In the genomic region with DNA sequence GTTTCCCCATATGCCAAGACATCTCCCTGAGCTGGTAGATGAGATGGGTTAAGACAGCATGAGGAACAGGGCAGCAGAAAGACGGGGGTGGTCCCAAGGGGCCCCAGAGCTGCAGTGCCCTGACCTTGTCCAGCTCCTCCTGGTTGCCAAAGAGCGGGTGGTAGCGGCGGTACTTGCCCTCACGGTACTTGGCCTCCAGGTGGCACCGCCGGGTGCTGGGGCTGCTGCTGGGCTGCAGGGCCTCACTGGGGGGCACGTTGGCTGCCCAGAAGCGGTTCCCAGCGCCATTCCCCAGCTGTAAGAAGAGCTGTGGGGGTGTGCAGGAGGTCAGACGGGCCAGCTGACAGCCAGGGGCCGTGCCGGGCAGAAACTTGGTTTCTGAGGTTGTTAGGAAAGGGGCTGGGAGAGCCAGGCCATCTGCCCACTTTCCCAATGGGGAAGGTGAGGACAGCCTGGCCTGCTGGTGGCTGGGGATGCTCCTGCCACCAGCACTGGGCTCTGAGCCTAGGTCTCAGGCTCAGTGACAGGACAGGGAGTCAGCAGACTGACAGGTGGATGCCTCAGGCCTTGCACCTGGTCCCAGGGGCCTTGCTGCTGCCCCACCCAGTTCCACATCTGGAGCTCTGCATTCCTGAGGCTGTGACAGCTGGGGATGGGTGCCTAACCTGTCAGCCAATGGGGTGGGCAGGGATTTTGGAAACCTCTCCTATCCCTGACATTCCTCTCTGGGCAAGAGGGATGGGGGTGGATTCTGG, we compare ENCODE assay signal across 11 cellular contexts. TPM values are rescaled to one million over a fixed set of nuclear protein-coding genes. Genes with fewer than 3 reads are reported as not detected.
DNase-seq lines count a peak whose midpoint lies in the region; ATAC-seq and TF ChIP-seq lines count a peak whose summit lies in the region.
"Had no signal": no experiment of that assay in that cellular context is flagged by ENCODE, and none has a peak within 500 bp of the region (broad histone marks: within the 10 kb centered on the region; RNA-seq: fewer than 3 reads in every experiment).

No MANE protein-coding gene starts in this region.

- DNase-seq in H7 (peak; percentile 71), ascending aorta (ENCODE audit: low spot score in 2 of 2) (no peak), right atrium auricular region (ENCODE audit: low spot score) (no peak), spleen (no peak), GDM1 (lab: John Stamatoyannopoulos, UW) (no peak), NCI-H510A treated with DMSO at 0.1 percent for 48 hours (lab: John Stamatoyannopoulos, UW) (no peak)
- DNase-seq: activated CD4-positive, CD25-positive, alpha-beta regulatory T cell treated with anti-CD3 and anti-CD28 coated beads, Interleukin-2, amount 50 U/mL, for 72 hours had no signal

- H3K4me3 ChIP-seq in H7 (ENCODE audit: insufficient read depth, low read depth, low read length) (no peak overlapping the region), ascending aorta (no peak overlapping the region), right atrium auricular region (no peak overlapping the region), spleen (no peak overlapping the region)
- H3K4me3 ChIP-seq: coronary artery, SJCRH30 had no signal

- H3K9me3 ChIP-seq in ascending aorta = no peaks in the 10 kb centered on the region
- no peaks in the 10 kb centered on the region for H3K9me3 ChIP-seq in right atrium auricular region
- no peaks in the 10 kb centered on the region for H3K9me3 ChIP-seq in spleen
- H3K9me3 ChIP-seq: SJCRH30 had no signal

- no peak for TF ChIP-seq POLR2A in spleen (IDR thresholded peaks at IDR 0.05)

- WGBS in spleen, 5 donors = 63 to 85% (median 81%) methylated on average over 4 to 13 of the region's 13 CpGs

- H3K27ac ChIP-seq in ascending aorta = peak overlapping the region; percentile 32 to 63
- H3K27ac ChIP-seq in right atrium auricular region = peak overlapping the region; percentile 19 to 62
- peak overlapping the region in 6 of 8 donors; percentile 7 to 69 (median 54) for H3K27ac ChIP-seq in spleen
- H3K27ac ChIP-seq: SJCRH30 had no signal

- ATAC-seq in HG02678 (IDR thresholded peaks at IDR 0.05; ENCODE audit: unreplicated experiment) (no peak), GM21515 (IDR thresholded peaks at IDR 0.05; ENCODE audit: unreplicated experiment) (no peak)

- intact Hi-C loops in ascending aorta (cut with DNase I) = no loop called here
- intact Hi-C loops in spleen (cut with DNase I; ENCODE audit: low total_unique reads) = no loop called here

- TF ChIP-seq CTCF in ascending aorta (IDR thresholded peaks at IDR 0.05) (peak in 1 of 3 experiments; percentile 3), right atrium auricular region (IDR thresholded peaks at IDR 0.05) (no peak), spleen (IDR thresholded peaks at IDR 0.05 in 8 of 11, conservative IDR thresholded peaks at IDR 0.05 in 3 of 11) (no peak)

- H3K27me3 ChIP-seq in H7 (ENCODE audit: control insufficient read depth, insufficient read depth, low read length) (no peaks in the 10 kb centered on the region), ascending aorta (no peaks in the 10 kb centered on the region), right atrium auricular region (no peaks in the 10 kb centered on the region), spleen (replicated peaks in 1 of 7) (no peaks in the 10 kb centered on the region)
- H3K27me3 ChIP-seq: SJCRH30 had no signal

- H3K4me1 ChIP-seq in ascending aorta (peaks cover 0 to 12% of the 10 kb centered on the region in 2 donors), right atrium auricular region (peaks cover 0 to 35% of the 10 kb centered on the region in 2 donors), spleen (peaks cover 0 to 57% (median 3%) of the 10 kb centered on the region in 6 donors)

- peaks cover 9% of the 10 kb centered on the region for H3K36me3 ChIP-seq in H7 (replicated peaks; ENCODE audit: control insufficient read depth, insufficient read depth, low read length)
- H3K36me3 ChIP-seq in ascending aorta = peaks cover 71 to 72% of the 10 kb centered on the region in 2 donors
- H3K36me3 ChIP-seq in right atrium auricular region = peaks cover 88% of the 10 kb centered on the region
- peaks cover 0 to 100% (median 98%) of the 10 kb centered on the region in 6 donors for H3K36me3 ChIP-seq in spleen
- H3K36me3 ChIP-seq: SJCRH30 had no signal

RNA-seq across cellular contexts. Expression of a gene that starts 30.0 kb away (rescaled TPM):
- total RNA-seq in H7 (2014; rRNA removed; shearing (Covaris generic)) = 1.9 and 2.9 TPM in 2 replicates
- total RNA-seq in ascending aorta (403 TPM), right atrium auricular region (10 to 100 TPM; 23.1 to 34.2 TPM), spleen (100 to 1,000 TPM; 244 to 584 (median 346) TPM)
- polyA plus RNA-seq in spleen = 100 to 1,000 TPM in 1 of 3 donors, 10 to 100 TPM in 2; 58.2 to 158 (median 72.8) TPM

RNA-seq across cellular contexts. Expression of a gene that starts 48.0 kb away (rescaled TPM):
- total RNA-seq in H7 (2014; rRNA removed; shearing (Covaris generic)) = 85.2 and 85.5 TPM in 2 replicates
- total RNA-seq in ascending aorta (238 TPM), right atrium auricular region (10 to 100 TPM; 74.0 to 83.8 TPM), spleen (100 to 1,000 TPM; 248 to 365 (median 278) TPM)
- polyA plus RNA-seq in spleen = 100 to 1,000 TPM in 2 of 3 donors, 10 to 100 TPM in 1; 76.7 to 176 (median 127) TPM
